In the genomic region with DNA sequence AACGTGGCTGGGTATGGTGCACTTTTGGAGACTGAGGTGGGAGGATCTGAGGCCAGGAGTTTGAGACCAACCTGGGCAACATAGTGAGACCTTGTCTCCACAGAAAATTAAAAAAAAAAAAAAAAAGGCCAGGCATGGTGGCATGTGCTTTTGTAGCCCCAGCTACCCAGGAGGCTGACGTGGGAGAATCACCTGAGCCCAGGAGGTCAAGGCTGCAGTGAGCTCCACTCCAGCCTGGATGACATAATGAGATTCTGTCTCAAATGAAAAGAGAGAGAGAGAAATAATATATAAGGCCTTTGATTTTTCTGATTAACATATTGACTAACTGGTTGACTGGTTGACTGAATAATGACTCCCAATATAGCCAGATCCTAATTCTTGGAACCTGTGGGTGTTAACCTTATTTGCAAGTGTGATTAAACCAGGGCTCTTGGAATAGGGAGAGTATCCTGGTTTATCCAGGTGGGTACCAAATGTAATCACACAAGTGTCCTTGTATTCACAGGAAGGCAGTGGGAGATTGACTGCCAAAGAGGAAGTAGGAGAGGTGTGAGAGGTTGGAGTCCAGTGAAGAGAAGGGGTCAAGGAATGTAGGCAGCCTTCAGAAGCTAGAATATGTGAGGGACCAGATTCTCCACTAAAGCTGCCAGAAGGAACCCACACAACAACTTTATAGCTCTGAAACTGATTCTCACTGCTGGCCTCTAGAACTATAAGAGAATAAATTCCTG, we compare ENCODE assay signal across 20 cellular contexts. TPM values are rescaled to one million over a fixed set of nuclear protein-coding genes. Genes with fewer than 3 reads are reported as not detected.
DNase-seq lines count a peak whose midpoint lies in the region; ATAC-seq, FAIRE-seq and TF ChIP-seq lines count a peak whose summit lies in the region.
"Had no signal": no experiment of that assay in that cellular context is flagged by ENCODE, and none has a peak within 500 bp of the region (broad histone marks: within the 10 kb centered on the region; RNA-seq: fewer than 3 reads in every experiment).

No MANE protein-coding gene starts in this region.

- H3K27me3 Mint-ChIP-seq in Calu3 (ENCODE audit: unreplicated experiment) (no peaks in the 10 kb centered on the region), T-helper 17 cell (no peaks in the 10 kb centered on the region), endothelial cell (ENCODE audit: unreplicated experiment) (peaks cover 2% of the 10 kb centered on the region)
- H3K27me3 Mint-ChIP-seq: progenitor cell of endocrine pancreas had no signal

- H3K27me3 ChIP-seq in pancreas: no peaks in the 10 kb centered on the region
- H3K27me3 ChIP-seq in vagina: no peaks in the 10 kb centered on the region
- H3K27me3 ChIP-seq: brain microvascular endothelial cell, sigmoid colon, suprapubic skin had no signal

- peaks cover 15 to 34% (median 34%) of the 10 kb centered on the region in 3 donors for H3K4me1 ChIP-seq in pancreas
- peaks cover 78% of the 10 kb centered on the region for H3K4me1 ChIP-seq in vagina

- H3K9me3 ChIP-seq in T-helper 17 cell (ENCODE audit: control insufficient read depth, low read length, poor library complexity, severe bottlenecking) (no peaks in the 10 kb centered on the region), pancreas (no peaks in the 10 kb centered on the region), vagina (no peaks in the 10 kb centered on the region)
- H3K9me3 ChIP-seq: Caco-2, sigmoid colon, suprapubic skin had no signal

- CTCF ChIA-PET in Calu3 (lab: Charles Lee): no interaction called here

- H3K36me3 Mint-ChIP-seq in Calu3 (ENCODE audit: insufficient read depth, unreplicated experiment) (peaks cover 15% of the 10 kb centered on the region), T-helper 17 cell (ENCODE audit: low read depth) (no peaks in the 10 kb centered on the region), endothelial cell (ENCODE audit: low read depth, unreplicated experiment) (no peaks in the 10 kb centered on the region)

- H3K4me3 ChIP-seq in pancreas (no peak overlapping the region), vagina (no peak overlapping the region)
- H3K4me3 ChIP-seq: sigmoid colon, suprapubic skin had no signal

- DNase-seq in Calu3 (no peak), T-helper 17 cell (no peak), endothelial cell (ENCODE audit: low spot score) (no peak), pancreas (no peak), vagina (ENCODE audit: extremely low spot score in 2 of 2) (no peak), MV-4-11 (lab: John Stamatoyannopoulos, UW) (no peak), hippocampal formation (lab: John Stamatoyannopoulos, UW) (no peak)
- DNase-seq: brain microvascular endothelial cell, Caco-2, DND-41, NCI-H1105, NCI-H2029 treated with DMSO at 0.1 percent for 48 hours, NCI-H446, PC-3, SHP77, sigmoid colon had no signal

- TF ChIP-seq CTCF in Calu3 (IDR thresholded peaks at IDR 0.05; ENCODE audit: unreplicated experiment) (no peak), endothelial cell (IDR thresholded peaks at IDR 0.05; ENCODE audit: unreplicated experiment) (no peak), pancreas (IDR thresholded peaks at IDR 0.05) (no peak), vagina (IDR thresholded peaks at IDR 0.05) (no peak)

- H3K27ac ChIP-seq in pancreas (no peak overlapping the region), vagina (no peak overlapping the region)
- H3K27ac ChIP-seq: brain microvascular endothelial cell, sigmoid colon, suprapubic skin had no signal

- no peaks in the 10 kb centered on the region for H3K36me3 ChIP-seq in pancreas
- H3K36me3 ChIP-seq in vagina: no peaks in the 10 kb centered on the region
- H3K36me3 ChIP-seq: brain microvascular endothelial cell, sigmoid colon, suprapubic skin had no signal

- 52% methylated on average over 2 of the region's 2 CpGs for WGBS in pancreas, 2 donors

- no peak for ATAC-seq in T-helper 17 cell
- peak; percentile 14 to 29 (median 20) for ATAC-seq in pancreas
- ATAC-seq: PC-3 had no signal

- peak overlapping the region; percentile 18 for H3K27ac Mint-ChIP-seq in Calu3 (ENCODE audit: unreplicated experiment)
- peak overlapping the region; percentile 88 for H3K27ac Mint-ChIP-seq in T-helper 17 cell
- peak overlapping the region; percentile 64 for H3K27ac Mint-ChIP-seq in endothelial cell (ENCODE audit: unreplicated experiment)

- no peak for FAIRE-seq in pancreas (lab: Jason Lieb, UNC)
- FAIRE-seq: colon, TTC549 had no signal

- H3K4me1 Mint-ChIP-seq in Calu3 (ENCODE audit: low read depth, unreplicated experiment): peaks cover 40% of the 10 kb centered on the region
- H3K4me1 Mint-ChIP-seq in T-helper 17 cell: peaks cover 59% of the 10 kb centered on the region
- H3K4me1 Mint-ChIP-seq in endothelial cell (ENCODE audit: unreplicated experiment): peaks cover 27% of the 10 kb centered on the region

- no peak overlapping the region for H3K4me3 Mint-ChIP-seq in Calu3 (ENCODE audit: low read depth, unreplicated experiment)
- peak overlapping the region; percentile 55 for H3K4me3 Mint-ChIP-seq in T-helper 17 cell
- H3K4me3 Mint-ChIP-seq in endothelial cell (ENCODE audit: unreplicated experiment): no peak overlapping the region

- intact Hi-C loops in Calu3 (cut with micrococcal nuclease; ENCODE audit: unreplicated experiment) (no loop called here), pancreas (cut with DNase I) (no loop called here), vagina (cut with DNase I) (no loop called here)

- no peak for TF ChIP-seq POLR2A in vagina (IDR thresholded peaks at IDR 0.05)

- H3K9me3 Mint-ChIP-seq in Calu3 (ENCODE audit: low read depth, unreplicated experiment) (no peaks in the 10 kb centered on the region), endothelial cell (ENCODE audit: unreplicated experiment) (no peaks in the 10 kb centered on the region)

- no TSS peak for BruUV-seq in Calu3 (replicated peaks; lab: Mats Ljungman, UMichigan)

RNA-seq across cellular contexts. Expression of gene YY1, which starts 12.0 kb away (rescaled TPM):
- total RNA-seq in Calu3 (2022) (99.0 and 100.0 TPM in 2 replicates), T-helper 17 cell (10 to 100 TPM; 75.5 to 77.9 TPM), endothelial cell (ENCODE audit: unreplicated experiment) (81.7 TPM), pancreas (10 to 100 TPM; 18.6 to 38.7 (median 26.4) TPM), vagina (43.0 TPM)
- polyA plus RNA-seq in pancreas: 10 to 100 TPM; 10.5 to 17.8 TPM

RNA-seq across cellular contexts. Expression of gene SLC25A29, which starts 55.3 kb away (rescaled TPM):
- total RNA-seq in Calu3 (2022) (68.4 and 80.1 TPM in 2 replicates), T-helper 17 cell (1 to 10 TPM; 3.7 to 5.9 TPM), endothelial cell (ENCODE audit: unreplicated experiment) (165 TPM), pancreas (10 to 100 TPM; 10.6 to 57.6 (median 17.4) TPM), vagina (58.9 TPM)
- 10 to 100 TPM; 75.4 to 85.2 TPM for polyA plus RNA-seq in pancreas

Comparison
In these comparisons a context has a peak if more than half of its experiments do, and no peak if none do; other contexts are left out.
1. H3K27ac Mint-ChIP-seq: peak in every context shown above with its lines; median percentile 88 in T-helper 17 cell; 64 in endothelial cell; 18 in Calu3.